ENCODE assay signal across 22 cellular contexts in the genomic region with DNA sequence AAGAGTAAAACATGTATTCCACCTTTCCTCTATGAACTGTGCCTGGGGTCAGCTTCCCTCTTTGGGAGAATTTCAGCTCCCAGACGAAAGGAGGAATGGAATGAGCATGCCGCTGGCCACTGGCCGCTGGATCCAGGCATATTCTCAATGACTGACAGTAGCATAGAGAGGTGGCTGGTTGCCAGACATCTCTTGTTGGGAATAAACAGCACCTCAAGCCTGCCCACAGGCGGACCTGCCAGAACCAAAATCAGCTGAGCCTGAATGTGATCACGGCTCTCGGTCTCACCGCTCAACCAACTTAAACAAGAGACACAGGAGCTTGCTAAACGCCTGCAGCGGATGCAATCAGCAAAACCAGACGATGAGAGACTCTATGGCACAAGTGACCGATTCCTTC.
"Had no signal": no experiment of that assay in that cellular context is flagged by ENCODE, and none has a peak within 500 bp of the region (broad histone marks: within the 10 kb centered on the region; RNA-seq: fewer than 3 reads in every experiment).

No MANE protein-coding gene starts in this region.

- H3K27me3 Mint-ChIP-seq: naive thymus-derived CD4-positive, alpha-beta T cell had no signal

- H3K4me1 ChIP-seq: colonic mucosa, pancreas, prostate gland, stomach, transverse colon had no signal

- H3K9me3 ChIP-seq: colonic mucosa, pancreas, prostate gland had no signal

- H3K4me3 ChIP-seq: colonic mucosa, pancreas, prostate gland, skin epidermis, stomach, thoracic aorta, transverse colon had no signal

- H3K27me3 ChIP-seq: colonic mucosa, pancreas, stomach, transverse colon had no signal

- H3K27ac Mint-ChIP-seq: immature natural killer cell had no signal

- H3K27ac ChIP-seq: colonic mucosa, pancreas, prostate gland, skin epidermis, stomach, thoracic aorta, transverse colon had no signal

- FAIRE-seq: endothelial cell of umbilical vein, keratinocyte, pancreas had no signal

- DNase-seq: caudate nucleus; colonic mucosa; dermis blood vessel endothelial cell; foreskin melanocyte; immature natural killer cell; left colon; mammary epithelial cell; naive thymus-derived CD4-positive, alpha-beta T cell; pancreas; retina; stimulated activated CD4-positive, alpha-beta T cell treated with anti-CD3 and anti-CD28 coated beads, Interleukin-2, amount 100 ng/mL, for 24 hours; stimulated activated CD4-positive, alpha-beta T cell treated with anti-CD3 and anti-CD28 coated beads, Interleukin-4, amount 100 ng/mL, for 4 hours; stimulated activated naive CD4-positive, alpha-beta T cell; stomach; substantia nigra; transverse colon had no signal

- H3K4me3 Mint-ChIP-seq: immature natural killer cell; naive thymus-derived CD4-positive, alpha-beta T cell had no signal

- H3K4me1 Mint-ChIP-seq: immature natural killer cell had no signal

- ATAC-seq: left colon; naive thymus-derived CD4-positive, alpha-beta T cell; pancreas; sciatic nerve had no signal
